29 cellular contexts compared by ENCODE assay signal in genomic region chr1:62834400-62834987, GRCh38.
"Had no signal": no experiment of that assay in that cellular context is flagged by ENCODE, and none has a peak within 500 bp of the region (broad histone marks: within the 10 kb centered on the region; RNA-seq: fewer than 3 reads in every experiment).

No MANE protein-coding gene starts in this region.

- FAIRE-seq: endometrium, endothelial cell of umbilical vein had no signal

- H3K27ac ChIP-seq: ascending aorta, breast epithelium, cardiac muscle cell, colonic mucosa, epithelial cell of prostate, esophagus squamous epithelium, gastroesophageal sphincter had no signal

- H3K4me3 ChIP-seq: ascending aorta, breast epithelium, cardiac muscle cell, colonic mucosa, esophagus squamous epithelium, gastroesophageal sphincter had no signal

- H3K27me3 ChIP-seq: ascending aorta, breast epithelium, cardiac muscle cell, colonic mucosa, esophagus squamous epithelium, gastroesophageal sphincter had no signal

- H3K9me3 ChIP-seq: ascending aorta, breast epithelium, colonic mucosa, esophagus squamous epithelium, gastroesophageal sphincter had no signal

- H3K36me3 ChIP-seq: ascending aorta, breast epithelium, colonic mucosa had no signal

- DNase-seq: activated CD4-positive, alpha-beta memory T cell treated with anti-CD3 and anti-CD28 coated beads for 36 hours; activated CD4-positive, alpha-beta T cell treated with anti-CD3 and anti-CD28 coated beads for 36 hours; activated CD4-positive, alpha-beta T cell treated with anti-CD3 and anti-CD28 coated beads, Interleukin-2, amount 10 ng/mL, durations not matched to agents 24 days and 14 days; activated CD4-positive, CD25-positive, alpha-beta regulatory T cell; activated CD4-positive, CD25-positive, alpha-beta regulatory T cell treated with anti-CD3 and anti-CD28 coated beads, Interleukin-2, amount 50 U/mL, for 72 hours; activated CD8-positive, alpha-beta memory T cell treated with anti-CD3 and anti-CD28 coated beads, Interleukin-2, amount 50 U/mL, for 48 hours; activated CD8-positive, alpha-beta T cell treated with anti-CD3 and anti-CD28 coated beads, Interleukin-2, amount 10 ng/mL, durations not matched to agents 7 days and 5 days; activated gamma-delta T cell; activated naive CD4-positive, alpha-beta T cell; activated naive CD4-positive, alpha-beta T cell treated with anti-CD3 and anti-CD28 coated beads, Interleukin-2, amount 10 ng/mL, durations not matched to agents 7 days and 5 days; activated naive CD8-positive, alpha-beta T cell treated with anti-CD3 and anti-CD28 coated beads, Interleukin-2, amount 10 ng/mL, durations not matched to agents 7 days and 5 days; activated T-cell treated with anti-CD3 and anti-CD28 coated beads for 4 hours; activated T-cell treated with anti-CD3 and anti-CD28 coated beads, Interleukin-2, amount 50 U/mL, for 24 hours; activated T-cell treated with anti-CD3 and anti-CD28 coated beads, Interleukin-2, amount 50 U/mL, for 72 hours; central memory CD4-positive, alpha-beta T cell; cerebellar nuclear complex; colonic mucosa; effector CD8-positive, alpha-beta T cell; esophagus squamous epithelium; foreskin melanocyte; T-helper 2 cell had no signal

- ATAC-seq: activated CD4-positive, alpha-beta T cell treated with anti-CD3 and anti-CD28 coated beads for 36 hours; activated CD8-positive, alpha-beta T cell treated with anti-CD3 and anti-CD28 coated beads, Interleukin-2, amount 10 ng/mL, durations not matched to agents 7 days and 5 days; activated naive CD4-positive, alpha-beta T cell treated with anti-CD3 and anti-CD28 coated beads, Interleukin-2, amount 50 U/mL, for 72 hours; activated T-cell treated with anti-CD3 and anti-CD28 coated beads, Interleukin-2, amount 50 U/mL, for 72 hours; gastroesophageal sphincter had no signal
